ENCODE assay signal across 8 cellular contexts in genomic region chr5:40755407-40756365, GRCh38. TPM values are rescaled to one million over a fixed set of nuclear protein-coding genes. Genes with fewer than 3 reads are reported as not detected.
DNase-seq lines count a peak whose midpoint lies in the region; ATAC-seq and TF ChIP-seq lines count a peak whose summit lies in the region.

A gene with protein sequence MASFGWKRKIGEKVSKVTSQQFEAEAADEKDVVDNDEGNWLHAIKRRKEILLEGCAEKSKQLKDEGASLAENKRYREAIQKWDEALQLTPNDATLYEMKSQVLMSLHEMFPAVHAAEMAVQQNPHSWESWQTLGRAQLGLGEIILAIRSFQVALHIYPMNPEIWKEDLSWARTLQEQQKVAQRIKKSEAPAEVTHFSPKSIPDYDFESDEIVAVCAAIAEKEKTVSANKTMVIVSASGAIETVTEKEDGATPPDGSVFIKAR (minus strand): TSS chr5:40755961. CDS start chr5:40747018, 8,943 bp downstream.

- no peaks in the 10 kb centered on the region for H3K27me3 ChIP-seq in BE2C

- H3K27ac ChIP-seq in cingulate gyrus (ENCODE audit: low read depth, low read length), result peak within 1 kb of the TSS; percentile 87

- no peaks in the 10 kb centered on the region for H3K36me3 ChIP-seq in BE2C

- H3K9me3 ChIP-seq in BE2C, result no peaks in the 10 kb centered on the region

- TF ChIP-seq CTCF in BE2C (IDR thresholded peaks at IDR 0.05; ENCODE audit: low read depth, low read length), result peak; percentile 70

- peak; percentile 96 for DNase-seq in BE2C
- peak; percentile 91 for DNase-seq in NCI-H510A (lab: John Stamatoyannopoulos, UW)
- DNase-seq in activated CD4-positive, alpha-beta T cell treated with anti-CD3 and anti-CD28 coated beads for 24 hours (ENCODE audit: low read depth in 2 of 2), result peak; percentile 89 to 94
- peak; percentile 96 for DNase-seq in kidney glomerular epithelial cell (lab: John Stamatoyannopoulos, UW)
- peak; percentile 76 to 84 for DNase-seq in stimulated activated CD4-positive, alpha-beta T cell treated with anti-CD3 and anti-CD28 coated beads, Interleukin-1b, Interleukin-23, amount 100 ng/mL, for 1 hour (ENCODE audit: low read depth in 2 of 2)

- peak within 1 kb of the TSS; percentile 92 for H3K4me3 ChIP-seq in BE2C (ENCODE audit: low read depth, low read length)

- peak; percentile 25 for TF ChIP-seq POLR2A in GM19193 (IDR thresholded peaks at IDR 0.05; ENCODE audit: extremely low read depth, insufficient read depth, insufficient read length)

- peak; percentile 94 for ATAC-seq in HG03439 (IDR thresholded peaks at IDR 0.05; ENCODE audit: unreplicated experiment)

- H3K4me1 ChIP-seq in BE2C, result no peaks in the 10 kb centered on the region

RNA-seq across cellular contexts. Expression of the gene that starts here (rescaled TPM):
- 8.9 TPM for polyA plus RNA-seq in BE2C (2012; ENCODE audit: insufficient read depth, insufficient read length, low read depth)

Comparison
In these comparisons a context has a peak if more than half of its experiments do, and no peak if none do; other contexts are left out.
1. Peak in every context shown above with its lines: DNase-seq, ATAC-seq, H3K4me3 ChIP-seq and H3K27ac ChIP-seq.